ENCODE assay signal across 2 cellular contexts in genomic region chr18:9925795-9926194, GRCh38.
TF ChIP-seq lines count a peak whose summit lies in the region.

No MANE protein-coding gene starts in this region.

TF ChIP-seq in SK-N-SH, 30 proteins besides CTCF, POLR2A, EP300 and RAD21:
- TF ChIP-seq TCF12 (IDR thresholded peaks at IDR 0.05): no peak
- TF ChIP-seq USF2 (IDR thresholded peaks at IDR 0.05; ENCODE audit: borderline replicate concordance, low read depth, low read length): no peak
- no peak for TF ChIP-seq EZH2phosphoT487 (IDR thresholded peaks at IDR 0.05; ENCODE audit: borderline replicate concordance, low read depth)
- no peak for TF ChIP-seq FOXJ3 (CRISPR knock-in tag; IDR thresholded peaks at IDR 0.05)
- no peak for TF ChIP-seq CHD2 (IDR thresholded peaks at IDR 0.05; ENCODE audit: low read length, partially characterized antibody)
- TF ChIP-seq GABPA (IDR thresholded peaks at IDR 0.05; ENCODE audit: low read depth): no peak
- TF ChIP-seq RXRA (IDR thresholded peaks at IDR 0.05; ENCODE audit: borderline replicate concordance, low read depth): no peak
- TF ChIP-seq TAF1 (IDR thresholded peaks at IDR 0.05; ENCODE audit: borderline replicate concordance, low read depth, low read length): no peak
- TF ChIP-seq YY1 (IDR thresholded peaks at IDR 0.05; ENCODE audit: low read depth): no peak
- no peak for TF ChIP-seq RCOR1 (IDR thresholded peaks at IDR 0.05; ENCODE audit: low read length)
- TF ChIP-seq ZBTB33 (IDR thresholded peaks at IDR 0.05; ENCODE audit: borderline replicate concordance, low read depth): no peak
- no peak for TF ChIP-seq IRF3 (IDR thresholded peaks at IDR 0.05; ENCODE audit: low read depth, low read length)
- no peak for TF ChIP-seq FOSL2 (IDR thresholded peaks at IDR 0.05; ENCODE audit: borderline replicate concordance, low read depth)
- TF ChIP-seq MAX (IDR thresholded peaks at IDR 0.05; ENCODE audit: low read depth): no peak
- no peak for TF ChIP-seq MXI1 (IDR thresholded peaks at IDR 0.05; ENCODE audit: low read depth, low read length)
- no peak for TF ChIP-seq SMC3 (IDR thresholded peaks at IDR 0.05; ENCODE audit: low read depth, low read length)
- TF ChIP-seq GATA2 (CRISPR knock-in tag; IDR thresholded peaks at IDR 0.05): no peak
- TF ChIP-seq PBX3 (IDR thresholded peaks at IDR 0.05): no peak
- no peak for TF ChIP-seq SIN3A (IDR thresholded peaks at IDR 0.05; ENCODE audit: borderline replicate concordance, low read depth, low read length)
- no peak for TF ChIP-seq FOXM1 (IDR thresholded peaks at IDR 0.05; ENCODE audit: low read depth)
TF ChIP-seq in SK-N-SH: peak in this region for 0.

TF ChIP-seq in SK-N-SH treated with all-trans-retinoic acid at 6 μM for 48 hours, 23 proteins besides CTCF, POLR2A, EP300 and RAD21:
- no peak for TF ChIP-seq ZNF565 (CRISPR knock-in tag; conservative IDR thresholded peaks at IDR 0.05; ENCODE audit: low read depth)
- no peak for TF ChIP-seq CSDC2 (CRISPR knock-in tag; IDR thresholded peaks at IDR 0.05)
- no peak for TF ChIP-seq TCF4 (CRISPR knock-in tag; IDR thresholded peaks at IDR 0.05; ENCODE audit: borderline replicate concordance)
- no peak for TF ChIP-seq SNAI2 (CRISPR knock-in tag; IDR thresholded peaks at IDR 0.05)
- no peak for TF ChIP-seq TSHZ2 (CRISPR knock-in tag; IDR thresholded peaks at IDR 0.05)
- no peak for TF ChIP-seq POU6F1 (CRISPR knock-in tag; IDR thresholded peaks at IDR 0.05; ENCODE audit: borderline replicate concordance, low read depth)
- no peak for TF ChIP-seq PATZ1 (CRISPR knock-in tag; IDR thresholded peaks at IDR 0.05; ENCODE audit: borderline replicate concordance)
- TF ChIP-seq ZNF70 (CRISPR knock-in tag; IDR thresholded peaks at IDR 0.05): no peak
- no peak for TF ChIP-seq CREB5 (CRISPR knock-in tag; IDR thresholded peaks at IDR 0.05; ENCODE audit: low read depth)
- no peak for TF ChIP-seq ZFP30 (CRISPR knock-in tag; IDR thresholded peaks at IDR 0.05)
- no peak for TF ChIP-seq ESRRG (CRISPR knock-in tag; IDR thresholded peaks at IDR 0.05)
- no peak for TF ChIP-seq ZC3H10 (CRISPR knock-in tag; IDR thresholded peaks at IDR 0.05)
- no peak for TF ChIP-seq OSR1 (CRISPR knock-in tag; IDR thresholded peaks at IDR 0.05)
- TF ChIP-seq ISL1 (CRISPR knock-in tag; IDR thresholded peaks at IDR 0.05): no peak
- TF ChIP-seq GLIS3 (CRISPR knock-in tag; IDR thresholded peaks at IDR 0.05): no peak
- no peak for TF ChIP-seq ARNTL (CRISPR knock-in tag; IDR thresholded peaks at IDR 0.05; ENCODE audit: borderline replicate concordance, low read depth)
- no peak for TF ChIP-seq TOX (CRISPR knock-in tag; IDR thresholded peaks at IDR 0.05; ENCODE audit: borderline replicate concordance)
